19 cellular contexts compared by ENCODE assay signal in genomic region chr5:1254196-1254595, GRCh38.
DNase-seq lines count a peak whose midpoint lies in the region; ATAC-seq and TF ChIP-seq lines count a peak whose summit lies in the region.
"Had no signal": no experiment of that assay in that cellular context is flagged by ENCODE, and none has a peak within 500 bp of the region (broad histone marks: within the 10 kb centered on the region; RNA-seq: fewer than 3 reads in every experiment).

No MANE protein-coding gene starts in this region.

- CTCF ChIA-PET in HEK293 (lab: Yijun Ruan, JAX), result no interaction called here

- TF ChIP-seq CTCF in DND-41 (IDR thresholded peaks at IDR 0.05; ENCODE audit: borderline replicate concordance, extremely low read depth, low read length, poor library complexity, severe bottlenecking), result no peak
- no peak for TF ChIP-seq CTCF in HEK293 (tag by site-specific recombination; IDR thresholded peaks at IDR 0.05)
- TF ChIP-seq CTCF in WI38 (IDR thresholded peaks at IDR 0.05; ENCODE audit: low read depth, low read length), result no peak

- POLR2A ChIA-PET in HEK293 (lab: Yijun Ruan, JAX), result no interaction called here

- H3K36me3 ChIP-seq in BLaER1, result peaks cover 62% of the 10 kb centered on the region
- H3K36me3 ChIP-seq in DND-41 (ENCODE audit: insufficient read depth, low read length), result no peaks in the 10 kb centered on the region
- no peaks in the 10 kb centered on the region for H3K36me3 ChIP-seq in HEK293 (ENCODE audit: control insufficient read depth in 2 of 2, insufficient read depth in 1 of 2, low read length in 2 of 2)
- H3K36me3 ChIP-seq: BE2C had no signal

- H3K27me3 ChIP-seq in BLaER1, result no peaks in the 10 kb centered on the region
- no peaks in the 10 kb centered on the region for H3K27me3 ChIP-seq in DND-41 (ENCODE audit: insufficient read depth, low read length, poor library complexity)

- H3K27ac ChIP-seq in BLaER1 (0 out of 2 replicates have a peak overlapping the region, but pooled peaks have one; percentile 41), DND-41 (ENCODE audit: low read length) (peak overlapping the region; percentile 71), HEK293 (ENCODE audit: extremely low read depth, low read depth, low read length) (no peak overlapping the region)
- H3K27ac ChIP-seq: C4-2B had no signal

- H3K4me2 ChIP-seq in BLaER1 (peak overlapping the region; percentile 68; the same call in 1 of the 2 replicates), DND-41 (ENCODE audit: insufficient read depth, low read length) (no peak overlapping the region)

- ATAC-seq in DND-41 (ENCODE audit: insufficient read depth, low read depth), result no peak
- ATAC-seq in GM21360 (IDR thresholded peaks at IDR 0.05; ENCODE audit: unreplicated experiment), result no peak
- ATAC-seq in GM21515 (IDR thresholded peaks at IDR 0.05; ENCODE audit: unreplicated experiment), result no peak
- ATAC-seq: HCT116, HepG2 had no signal

- H3K9ac ChIP-seq in BLaER1, result no peak overlapping the region
- no peak overlapping the region for H3K9ac ChIP-seq in DND-41 (ENCODE audit: low read depth, low read length)

- no peak overlapping the region for H2AFZ ChIP-seq in DND-41 (ENCODE audit: low read depth, low read length)

- peaks cover 89% of the 10 kb centered on the region for H4K20me1 ChIP-seq in BLaER1
- no peaks in the 10 kb centered on the region for H4K20me1 ChIP-seq in DND-41 (ENCODE audit: insufficient read depth, low read length)

- H3K9me3 ChIP-seq in BLaER1 (no peaks in the 10 kb centered on the region), DND-41 (ENCODE audit: insufficient read depth, low read length, severe bottlenecking) (no peaks in the 10 kb centered on the region), HEK293 (ENCODE audit: control insufficient read depth, insufficient read depth, low read depth, low read length) (no peaks in the 10 kb centered on the region)
- H3K9me3 ChIP-seq: BE2C had no signal

- H3K4me1 ChIP-seq in BLaER1, result peaks cover 39% of the 10 kb centered on the region
- H3K4me1 ChIP-seq in DND-41 (ENCODE audit: insufficient read depth, low read length), result peaks cover 20% of the 10 kb centered on the region
- H3K4me1 ChIP-seq in HEK293 (ENCODE audit: control insufficient read depth, insufficient read depth, low read length), result no peaks in the 10 kb centered on the region
- H3K4me1 ChIP-seq: BE2C had no signal

- DNase-seq in DND-41 (no peak), SKM-1 (lab: John Stamatoyannopoulos, UW; ENCODE audit: unreplicated experiment) (no peak)
- DNase-seq in activated effector memory CD4-positive, alpha-beta T cell treated with anti-CD3 and anti-CD28 coated beads, Interleukin-2, amount 50 U/mL, for 16 hours, result no peak
- DNase-seq: ACHN, BE2C, DMS153, DMS79, GDM1, GOT3, H7, KG1 had no signal

- no peak overlapping the region for H3K4me3 ChIP-seq in BLaER1
- no peak overlapping the region for H3K4me3 ChIP-seq in DND-41 (ENCODE audit: low read depth in 1 of 2, low read length in 2 of 2)
- no peak overlapping the region for H3K4me3 ChIP-seq in HEK293 (ENCODE audit: low read depth, low read length)
- peak overlapping the region; percentile 60 for H3K4me3 ChIP-seq in WI38 (ENCODE audit: low read depth, low read length)

- H3K79me2 ChIP-seq in DND-41 (ENCODE audit: insufficient read depth, low read length), result no peaks in the 10 kb centered on the region

TF ChIP-seq in HEK293, 187 proteins besides CTCF, POLR2A, EP300 and RAD21:
- TF ChIP-seq ZNF768 (tag by site-specific recombination; IDR thresholded peaks at IDR 0.05) (no peak), ZNF626 (tag by site-specific recombination; IDR thresholded peaks at IDR 0.05) (no peak), ZNF530 (tag by site-specific recombination; IDR thresholded peaks at IDR 0.05; ENCODE audit: low read depth) (no peak), GLIS2 (tag by site-specific recombination; IDR thresholded peaks at IDR 0.05) (0 out of 2 replicates have a peak, but pooled peaks have one; percentile 15), ZSCAN4 (tag by site-specific recombination; IDR thresholded peaks at IDR 0.05) (no peak), GLIS1 (tag by site-specific recombination; IDR thresholded peaks at IDR 0.05) (no peak)
TF ChIP-seq in HEK293: peak in this region for 1.
